ENCODE assay signal across 8 cellular contexts in the genomic region with DNA sequence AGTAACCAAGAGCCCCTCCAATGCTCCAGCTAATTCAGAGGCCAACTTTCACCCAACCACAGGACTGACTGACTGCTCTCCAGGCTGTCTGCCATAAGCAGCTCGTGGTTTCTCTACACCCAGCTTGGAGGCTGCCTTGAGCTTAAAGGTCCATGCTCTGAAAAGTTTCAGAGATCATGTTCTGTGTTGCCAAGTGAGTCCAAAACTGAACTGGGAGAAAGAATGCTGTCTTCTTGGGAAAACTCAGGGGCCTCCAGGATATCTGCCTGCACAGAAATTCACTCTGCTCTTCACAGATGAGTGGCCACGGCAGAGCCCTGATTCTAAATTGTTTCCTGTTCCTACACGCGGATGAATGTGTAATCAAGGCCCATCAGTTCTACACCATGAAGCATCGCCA. TPM values are rescaled to one million over a fixed set of nuclear protein-coding genes. Genes with fewer than 3 reads are reported as not detected.
DNase-seq lines count a peak whose midpoint lies in the region; ATAC-seq, FAIRE-seq and TF ChIP-seq lines count a peak whose summit lies in the region.

No MANE protein-coding gene starts in this region.

- no peak overlapping the region for H3K4me3 ChIP-seq in fibroblast of mammary gland (ENCODE audit: control insufficient read depth, low read depth, low read length)

- intact Hi-C loops in sciatic nerve (cut with DNase I): no loop called here

- peak; percentile 80 for FAIRE-seq in RCC 7860 (lab: Jason Lieb, UNC)

- peak; percentile 31 for ATAC-seq in GM18502 (IDR thresholded peaks at IDR 0.05; ENCODE audit: poor library complexity, unreplicated experiment)
- peak; percentile 57 for ATAC-seq in sciatic nerve
- ATAC-seq in GM18909 (IDR thresholded peaks at IDR 0.05; ENCODE audit: poor library complexity, unreplicated experiment): no peak

- no peak for TF ChIP-seq CTCF in fibroblast of mammary gland (conservative IDR thresholded peaks at IDR 0.05; ENCODE audit: control insufficient read depth, insufficient read depth, low read depth, low read length)

- DNase-seq in RCC 7860 (ENCODE audit: low spot score): peak; percentile 39
- peak; percentile 55 for DNase-seq in fibroblast of mammary gland (ENCODE audit: low read depth)
- DNase-seq in sciatic nerve (ENCODE audit: low spot score): no peak
- no peak for DNase-seq in NCI-H82 treated with DMSO at 0.1 percent for 48 hours (lab: John Stamatoyannopoulos, UW; ENCODE audit: unreplicated experiment)
- no peak for DNase-seq in NCI-H446 treated with DMSO at 0.1 percent for 48 hours (lab: John Stamatoyannopoulos, UW)
- DNase-seq in NCI-H2107 (lab: John Stamatoyannopoulos, UW): no peak

RNA-seq across cellular contexts. Expression of a gene that starts 51.1 kb away (rescaled TPM):
- total RNA-seq in sciatic nerve: 40.3 TPM

Comparison
In these comparisons a context has a peak if more than half of its experiments do, and no peak if none do; other contexts are left out.
1. DNase-seq: peak in RCC 7860 (single experiment) and fibroblast of mammary gland (single experiment); none in sciatic nerve (single experiment), NCI-H82 treated with DMSO at 0.1 percent for 48 hours (single experiment), NCI-H446 treated with DMSO at 0.1 percent for 48 hours (single experiment) and NCI-H2107 (single experiment).